ENCODE assay signal across 17 cellular contexts in the genomic region with DNA sequence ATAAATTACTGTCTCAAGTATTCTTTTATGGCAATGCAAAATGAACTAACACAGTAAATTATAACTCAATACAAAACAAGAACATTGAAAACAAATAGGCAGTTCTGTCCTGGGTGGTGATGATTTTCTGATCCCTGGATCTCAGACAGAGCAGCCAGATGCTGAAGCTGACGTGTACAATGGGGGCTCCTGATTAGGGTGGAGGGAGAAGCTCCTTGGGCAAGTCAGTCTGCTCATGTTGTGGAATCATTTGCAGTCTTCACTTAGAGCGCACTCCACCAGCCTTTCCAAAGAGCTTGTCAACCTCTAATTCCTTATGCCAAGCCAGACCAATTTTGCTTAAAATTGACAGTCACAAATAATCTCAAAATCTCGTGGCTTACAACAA. TPM values are rescaled to one million over a fixed set of nuclear protein-coding genes. Genes with fewer than 3 reads are reported as not detected.
DNase-seq lines count a peak whose midpoint lies in the region; ATAC-seq and TF ChIP-seq lines count a peak whose summit lies in the region.
"Had no signal": no experiment of that assay in that cellular context is flagged by ENCODE, and none has a peak within 500 bp of the region (broad histone marks: within the 10 kb centered on the region; RNA-seq: fewer than 3 reads in every experiment).

No MANE protein-coding gene starts in this region.

- no peaks in the 10 kb centered on the region for H3K27me3 Mint-ChIP-seq in CD4-positive, CD25-positive, alpha-beta regulatory T cell
- peaks cover 6% of the 10 kb centered on the region for H3K27me3 Mint-ChIP-seq in endodermal cell (ENCODE audit: insufficient read depth)

- no peak overlapping the region for H2BK5ac ChIP-seq in neuronal stem cell (ENCODE audit: low read length)

- no peaks in the 10 kb centered on the region for H3K9me2 ChIP-seq in GM23248 (ENCODE audit: insufficient read depth)

- peaks cover 0 to 4% (median 1%) of the 10 kb centered on the region in 7 donors for H3K9me3 Mint-ChIP-seq in CD4-positive, CD25-positive, alpha-beta regulatory T cell
- peaks cover 17% of the 10 kb centered on the region for H3K9me3 Mint-ChIP-seq in endodermal cell

- no peak overlapping the region for H3K27ac ChIP-seq in CD4-positive, CD25-positive, alpha-beta regulatory T cell (ENCODE audit: insufficient read depth, low read length, poor library complexity, severe bottlenecking)
- H3K27ac ChIP-seq in GM23248 (peak overlapping the region; percentile 29), endodermal cell (ENCODE audit: low read depth, low read length) (no peak overlapping the region), neuronal stem cell (replicated peaks; ENCODE audit: low read length) (no peak overlapping the region)
- H3K27ac ChIP-seq: RWPE1 had no signal

- peaks cover 17% of the 10 kb centered on the region for H3K4me1 ChIP-seq in CD4-positive, CD25-positive, alpha-beta regulatory T cell (ENCODE audit: control insufficient read depth, insufficient read depth, low read length, poor library complexity, severe bottlenecking)
- H3K4me1 ChIP-seq in GM23248 (ENCODE audit: insufficient read depth) (peaks cover 7% of the 10 kb centered on the region), endodermal cell (ENCODE audit: control insufficient read depth, insufficient read depth, low read length) (no peaks in the 10 kb centered on the region), neuronal stem cell (ENCODE audit: control insufficient read depth in 2 of 2, insufficient read depth in 1 of 2, low read depth in 1 of 2, low read length in 2 of 2) (no peaks in the 10 kb centered on the region)

- H4K20me1 ChIP-seq in GM23248 (ENCODE audit: insufficient read depth) = no peaks in the 10 kb centered on the region

- H2BK120ac ChIP-seq in neuronal stem cell (ENCODE audit: low read depth, low read length) = no peak overlapping the region

- peaks cover 7 to 54% (median 27%) of the 10 kb centered on the region in 4 donors for H3K4me1 Mint-ChIP-seq in CD4-positive, CD25-positive, alpha-beta regulatory T cell
- no peaks in the 10 kb centered on the region for H3K4me1 Mint-ChIP-seq in endodermal cell

- DNase-seq in CD4-positive, CD25-positive, alpha-beta regulatory T cell = no peak
- DNase-seq in GM23248 (no peak), endodermal cell (peak; percentile 4), neuronal stem cell (ENCODE audit: low spot score) (no peak), NCI-H510A treated with DMSO at 0.1 percent for 48 hours (lab: John Stamatoyannopoulos, UW) (no peak), DMS 273 (lab: John Stamatoyannopoulos, UW; ENCODE audit: unreplicated experiment) (no peak), NAMALWA (ENCODE audit: low spot score) (no peak)
- DNase-seq: ACHN; CD8-positive, alpha-beta memory T cell; GF-D8; NCI-H187 treated with DMSO at 0.1 percent for 48 hours; NCI-H446 had no signal

- WGBS in GM23248 (ENCODE audit: low coverage in 1 of 2, low lambda C conversion rate in 2 of 2, missing lambda C conversion rate in 2 of 2), 2 experiments = 3 to 6% methylated on average over 3 of the region's 3 CpGs
- WGBS in endodermal cell (ENCODE audit: insufficient coverage in 1 of 2, insufficient read length in 1 of 2), 2 experiments = 87 to 100% methylated on average over 3 of the region's 3 CpGs
- no CpG with 5 or more reads among the region's 3 CpGs for WGBS in neuronal stem cell (ENCODE audit: extremely low coverage in 2 of 2, insufficient read length in 2 of 2, insufficient replicate concordance in 1 of 2), 2 donors

- H4K91ac ChIP-seq in neuronal stem cell (ENCODE audit: low read depth, low read length, poor library complexity) = no peak overlapping the region

- no peak overlapping the region for H3K23ac ChIP-seq in neuronal stem cell (ENCODE audit: low read depth, low read length, poor library complexity)

- H3K9ac ChIP-seq in GM23248 = no peak overlapping the region; the same call in 1 of the 2 replicates
- no peak overlapping the region for H3K9ac ChIP-seq in endodermal cell (ENCODE audit: extremely low read depth, low read length, poor library complexity, severe bottlenecking)
- no peak overlapping the region for H3K9ac ChIP-seq in neuronal stem cell (ENCODE audit: low read depth, low read length, poor library complexity)

- H3K4me2 ChIP-seq in GM23248 (ENCODE audit: unreplicated experiment) (peak overlapping the region; percentile 38), neuronal stem cell (ENCODE audit: insufficient read depth, low read length, poor library complexity, severe bottlenecking) (no peak overlapping the region)

- no peak overlapping the region for H3K14ac ChIP-seq in neuronal stem cell (ENCODE audit: low read length)

- peaks cover 15% of the 10 kb centered on the region for H3F3A ChIP-seq in GM23248 (ENCODE audit: insufficient read depth)

- no peaks in the 10 kb centered on the region for H3K36me3 ChIP-seq in CD4-positive, CD25-positive, alpha-beta regulatory T cell (ENCODE audit: control insufficient read depth, insufficient read depth, low read length)
- H3K36me3 ChIP-seq in GM23248 (ENCODE audit: low read depth) (no peaks in the 10 kb centered on the region), endodermal cell (ENCODE audit: control insufficient read depth, insufficient read depth, low read length) (no peaks in the 10 kb centered on the region), neuronal stem cell (replicated peaks in 1 of 2; ENCODE audit: control insufficient read depth in 2 of 2, insufficient read depth in 2 of 2, low read length in 2 of 2) (no peaks in the 10 kb centered on the region)

- no peak overlapping the region for H3K18ac ChIP-seq in neuronal stem cell (ENCODE audit: low read length)

- no peak overlapping the region for H2BK15ac ChIP-seq in neuronal stem cell (ENCODE audit: low read length)

- H3K79me1 ChIP-seq in neuronal stem cell (ENCODE audit: low read depth, low read length) = no peaks in the 10 kb centered on the region

- H4K8ac ChIP-seq in neuronal stem cell (ENCODE audit: low read depth, low read length) = no peak overlapping the region

- peak overlapping the region in 2 of 3 donors; percentile 71 to 83 for H3K27ac Mint-ChIP-seq in CD4-positive, CD25-positive, alpha-beta regulatory T cell
- H3K27ac Mint-ChIP-seq in endodermal cell = no peak overlapping the region
- H3K27ac Mint-ChIP-seq: IgD-negative memory B cell had no signal

- H3K27me3 ChIP-seq in CD4-positive, CD25-positive, alpha-beta regulatory T cell (ENCODE audit: control insufficient read depth, insufficient read depth, low read length) = no peaks in the 10 kb centered on the region
- H3K27me3 ChIP-seq in GM23248 (replicated peaks; ENCODE audit: insufficient read depth) (no peaks in the 10 kb centered on the region), endodermal cell (ENCODE audit: control insufficient read depth, insufficient read depth, low read length, poor library complexity, severe bottlenecking) (no peaks in the 10 kb centered on the region), neuronal stem cell (ENCODE audit: control insufficient read depth in 3 of 3, insufficient read depth in 3 of 3, low read depth in 1 of 3, low read length in 3 of 3) (no peaks in the 10 kb centered on the region)

- no peak overlapping the region for H3K4me3 ChIP-seq in CD4-positive, CD25-positive, alpha-beta regulatory T cell (ENCODE audit: low read depth, low read length)
- H3K4me3 ChIP-seq in GM23248 (no peak overlapping the region), endodermal cell (ENCODE audit: low read length) (no peak overlapping the region), neuronal stem cell (ENCODE audit: low read length in 2 of 2) (no peak overlapping the region)

- in situ Hi-C loops in GM23248 (cut with MboI) = no loop called here

- H3K9me3 ChIP-seq in CD4-positive, CD25-positive, alpha-beta regulatory T cell (ENCODE audit: control insufficient read depth in 2 of 2, low read length in 2 of 2) = peaks cover 5 to 10% of the 10 kb centered on the region in 2 experiments
- H3K9me3 ChIP-seq in GM23248 (ENCODE audit: low read depth) (no peaks in the 10 kb centered on the region), endodermal cell (ENCODE audit: control insufficient read depth, low read length) (peaks cover 5% of the 10 kb centered on the region), neuronal stem cell (replicated peaks in 1 of 2; ENCODE audit: control insufficient read depth in 2 of 2, insufficient read depth in 1 of 2, low read depth in 1 of 2, low read length in 2 of 2) (peaks cover 0 to 5% of the 10 kb centered on the region in 2 donors)

- H2AK5ac ChIP-seq in neuronal stem cell (ENCODE audit: low read depth, low read length) = no peak overlapping the region

- no peak overlapping the region for H3K4ac ChIP-seq in neuronal stem cell (ENCODE audit: low read length)

- no peak for ATAC-seq in CD4-positive, CD25-positive, alpha-beta regulatory T cell (ENCODE audit: low read depth in 2 of 2)

- H3K36me3 Mint-ChIP-seq in CD4-positive, CD25-positive, alpha-beta regulatory T cell = no peaks in the 10 kb centered on the region
- peaks cover 11% of the 10 kb centered on the region for H3K36me3 Mint-ChIP-seq in endodermal cell (ENCODE audit: low read depth)

- no peak overlapping the region for H2BK12ac ChIP-seq in neuronal stem cell (ENCODE audit: low read length)

- no peaks in the 10 kb centered on the region for H3K79me2 ChIP-seq in GM23248 (ENCODE audit: insufficient read depth)

- no peak overlapping the region for H3K4me3 Mint-ChIP-seq in CD4-positive, CD25-positive, alpha-beta regulatory T cell
- no peak overlapping the region for H3K4me3 Mint-ChIP-seq in endodermal cell
- H3K4me3 Mint-ChIP-seq: CD8-positive, alpha-beta memory T cell; IgD-negative memory B cell had no signal

- H2AFZ ChIP-seq in GM23248 = no peak overlapping the region; the same call in 1 of the 2 replicates
- peak overlapping the region; percentile 20 for H2AFZ ChIP-seq in neuronal stem cell (ENCODE audit: low read length)

- no peak for TF ChIP-seq CTCF in endodermal cell (conservative IDR thresholded peaks at IDR 0.05)

RNA-seq across cellular contexts. Expression of a gene that starts 21.6 kb away (rescaled TPM):
- total RNA-seq in CD4-positive, CD25-positive, alpha-beta regulatory T cell = 503 TPM
- 100 to 1,000 TPM; 465 to 575 (median 487) TPM for polyA plus RNA-seq in CD4-positive, CD25-positive, alpha-beta regulatory T cell
- total RNA-seq in GM23248 (2014; rRNA removed; shearing (Covaris generic)) = 209 and 233 TPM in 2 replicates
- 496 and 515 TPM in 2 replicates for polyA plus RNA-seq in GM23248 (2016; fragmentation: Nextera tagmentation; extraction: Ambion mirVana)
- total RNA-seq in endodermal cell = 10 to 100 TPM; 24.0 to 29.6 TPM
- polyA plus RNA-seq in endodermal cell (2013, experiment 1 of 2) = 36.6 TPM
- 27.4 TPM for polyA plus RNA-seq in endodermal cell (2013, experiment 2 of 2)
- 47.1 TPM for polyA plus RNA-seq in neuronal stem cell (2013, experiment 1 of 2)
- polyA plus RNA-seq in neuronal stem cell (2013, experiment 2 of 2) = 45.6 TPM

RNA-seq across cellular contexts. Expression of a gene that starts 33.1 kb away (rescaled TPM):
- 9.3 TPM for total RNA-seq in CD4-positive, CD25-positive, alpha-beta regulatory T cell
- polyA plus RNA-seq in CD4-positive, CD25-positive, alpha-beta regulatory T cell = 1 to 10 TPM; 3.2 to 6.8 (median 4.7) TPM
- total RNA-seq in GM23248 (2014; rRNA removed; shearing (Covaris generic)) = not detected in 2 replicates
- not detected in 2 replicates for polyA plus RNA-seq in GM23248 (2016; fragmentation: Nextera tagmentation; extraction: Ambion mirVana)
- total RNA-seq in endodermal cell = 1 to 10 TPM in 1 of 2 donors, not detected in 1; 1.1 TPM
- polyA plus RNA-seq in endodermal cell (2013, experiment 1 of 2) = 8.2 TPM
- 5.4 TPM for polyA plus RNA-seq in endodermal cell (2013, experiment 2 of 2)
- polyA plus RNA-seq in neuronal stem cell (2013, experiment 1 of 2) = 2.3 TPM
- 2.6 TPM for polyA plus RNA-seq in neuronal stem cell (2013, experiment 2 of 2)
- total RNA-seq: LHCN-M2 had no signal

RNA-seq across cellular contexts. Expression of a gene that starts 37.6 kb away (rescaled TPM):
- total RNA-seq in CD4-positive, CD25-positive, alpha-beta regulatory T cell = 1.6 TPM
- 1 to 10 TPM; 2.1 to 3.7 (median 2.7) TPM for polyA plus RNA-seq in CD4-positive, CD25-positive, alpha-beta regulatory T cell
- total RNA-seq in GM23248 (2014; rRNA removed; shearing (Covaris generic)) = 0.43 TPM in 1 of 2 replicates, not detected in the other
- polyA plus RNA-seq in GM23248 (2016; fragmentation: Nextera tagmentation; extraction: Ambion mirVana) = 1.2 and 1.9 TPM in 2 replicates
- under 1 TPM in 1 of 2 donors, not detected in 1; 0.75 TPM for total RNA-seq in endodermal cell
- 2.1 TPM for polyA plus RNA-seq in endodermal cell (2013, experiment 1 of 2)
- polyA plus RNA-seq in endodermal cell (2013, experiment 2 of 2) = 5.6 TPM
- polyA plus RNA-seq in neuronal stem cell (2013, experiment 1 of 2) = 0.85 TPM
- 1.2 TPM for polyA plus RNA-seq in neuronal stem cell (2013, experiment 2 of 2)
- total RNA-seq: CD8-positive, alpha-beta memory T cell; Daoy; HT1080; LHCN-M2 had no signal

RNA-seq across cellular contexts. Expression of a gene that starts 41.3 kb away (rescaled TPM):
- total RNA-seq in CD4-positive, CD25-positive, alpha-beta regulatory T cell = 0.64 TPM
- polyA plus RNA-seq in CD4-positive, CD25-positive, alpha-beta regulatory T cell = not detected
- 0.86 TPM in 1 of 2 replicates, not detected in the other for total RNA-seq in GM23248 (2014; rRNA removed; shearing (Covaris generic))
- polyA plus RNA-seq in GM23248 (2016; fragmentation: Nextera tagmentation; extraction: Ambion mirVana) = 0.06 and 0.49 TPM in 2 replicates
- total RNA-seq in endodermal cell = under 1 TPM; 0.27 to 0.37 TPM
- polyA plus RNA-seq in endodermal cell (2013, experiment 1 of 2) = 8.4 TPM
- polyA plus RNA-seq in endodermal cell (2013, experiment 2 of 2) = 7.0 TPM
- polyA plus RNA-seq in neuronal stem cell (2013, experiment 1 of 2) = 2.0 TPM
- polyA plus RNA-seq in neuronal stem cell (2013, experiment 2 of 2) = 1.8 TPM
- total RNA-seq: Daoy, HT1080, LHCN-M2 had no signal
- polyA plus RNA-seq: CD8-positive, alpha-beta memory T cell; IgD-negative memory B cell had no signal

RNA-seq across cellular contexts. Expression of a gene that starts 52.4 kb away (rescaled TPM):
- not detected for total RNA-seq in CD4-positive, CD25-positive, alpha-beta regulatory T cell
- not detected for polyA plus RNA-seq in CD4-positive, CD25-positive, alpha-beta regulatory T cell
- total RNA-seq in GM23248 (2014; rRNA removed; shearing (Covaris generic)) = not detected in 2 replicates
- polyA plus RNA-seq in GM23248 (2016; fragmentation: Nextera tagmentation; extraction: Ambion mirVana) = not detected in 2 replicates
- total RNA-seq in endodermal cell = not detected
- polyA plus RNA-seq in endodermal cell (2013, experiment 1 of 2) = not detected
- polyA plus RNA-seq in endodermal cell (2013, experiment 2 of 2) = not detected
- polyA plus RNA-seq in neuronal stem cell (2013, experiment 1 of 2) = not detected
- polyA plus RNA-seq in neuronal stem cell (2013, experiment 2 of 2) = not detected
- total RNA-seq: CD8-positive, alpha-beta memory T cell; Daoy; HT1080; LHCN-M2 had no signal
- polyA plus RNA-seq: CD8-positive, alpha-beta memory T cell; IgD-negative memory B cell had no signal
